12 cellular contexts compared by ENCODE assay signal in the genomic region with DNA sequence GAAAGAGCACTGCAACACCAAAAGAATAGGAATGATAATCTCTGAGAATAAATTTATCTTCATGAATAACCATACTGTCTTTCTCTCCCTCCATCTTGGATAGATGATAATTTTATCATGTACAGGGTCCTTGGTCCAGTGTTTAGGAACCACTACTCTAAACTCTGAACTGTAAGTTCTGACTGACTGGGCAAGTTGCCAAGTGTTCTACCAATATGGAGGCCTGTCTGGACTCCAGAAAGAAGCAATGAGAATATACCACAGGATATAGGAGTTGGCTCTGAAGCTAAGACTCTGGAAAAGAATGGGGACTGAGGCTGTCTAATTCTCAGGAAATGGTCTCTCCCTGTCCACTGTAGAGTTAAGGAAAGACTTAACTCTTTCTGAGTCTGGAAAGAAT. TPM values are rescaled to one million over a fixed set of nuclear protein-coding genes. Genes with fewer than 3 reads are reported as not detected.
DNase-seq lines count a peak whose midpoint lies in the region; ATAC-seq and TF ChIP-seq lines count a peak whose summit lies in the region.
"Had no signal": no experiment of that assay in that cellular context is flagged by ENCODE, and none has a peak within 500 bp of the region (broad histone marks: within the 10 kb centered on the region; RNA-seq: fewer than 3 reads in every experiment).

No MANE protein-coding gene starts in this region.

- no peak overlapping the region for H3K4me2 ChIP-seq in H9 (ENCODE audit: insufficient read depth, insufficient read length, low read length)

- H4K20me1 ChIP-seq in H9 (ENCODE audit: control insufficient read depth, insufficient read depth, insufficient read length): no peaks in the 10 kb centered on the region

- no peaks in the 10 kb centered on the region for H3K27me3 ChIP-seq in CD4-positive, alpha-beta T cell (ENCODE audit: control insufficient read depth, insufficient read depth, low read length)
- H3K27me3 ChIP-seq in H9 (ENCODE audit: insufficient read depth, low read length) (no peaks in the 10 kb centered on the region), BE2C (no peaks in the 10 kb centered on the region)

- intact Hi-C loops in CD4-positive, alpha-beta T cell (cut with DNase I, micrococcal nuclease): loop anchor here (5.0 to 10.0 kb wide), 9 partner anchors 182 to 1838 kb away; a partner anchor contains a TSS
- intact Hi-C loops in natural killer cell (cut with micrococcal nuclease): loop anchor here (10.0 kb wide), 1 partner anchor 548 kb away; a partner anchor contains a TSS

- H3K79me1 ChIP-seq in H9 (ENCODE audit: insufficient read depth, low read depth, low read length, poor library complexity, severe bottlenecking): no peaks in the 10 kb centered on the region

- H2BK15ac ChIP-seq in H9 (ENCODE audit: low read depth, low read length): no peak overlapping the region

- no peak overlapping the region for H2AFZ ChIP-seq in H9 (ENCODE audit: low read length)

- no peak overlapping the region for H2BK20ac ChIP-seq in H9 (ENCODE audit: low read depth, low read length, poor library complexity, severe bottlenecking)

- no peak overlapping the region for H4K91ac ChIP-seq in H9 (ENCODE audit: insufficient read length, low read depth, low read length)

- no peak overlapping the region for H3K27ac Mint-ChIP-seq in CD4-positive, alpha-beta T cell
- H3K27ac Mint-ChIP-seq in H9 (no peak overlapping the region), natural killer cell (peak overlapping the region; percentile 89 to 98)
- no peak overlapping the region for H3K27ac Mint-ChIP-seq in activated naive CD8-positive, alpha-beta T cell treated with anti-CD3 and anti-CD28 coated beads, Interleukin-2, amount 50 U/mL, for 24 hours

- CTCF ChIA-PET in CD4-positive, alpha-beta T cell (lab: Charles Lee): interaction anchor here (0.6 kb wide), 1 partner anchor 18 kb away, joined by 3 read pairs; no protein-coding TSS in a partner anchor

- peaks cover 59% of the 10 kb centered on the region for H3K4me1 Mint-ChIP-seq in CD4-positive, alpha-beta T cell (ENCODE audit: low read depth)
- H3K4me1 Mint-ChIP-seq in H9: peaks cover 11 to 14% of the 10 kb centered on the region in 2 experiments
- H3K4me1 Mint-ChIP-seq in activated naive CD8-positive, alpha-beta T cell treated with anti-CD3 and anti-CD28 coated beads, Interleukin-2, amount 50 U/mL, for 24 hours: peaks cover 52% of the 10 kb centered on the region
- peaks cover 67 to 73% of the 10 kb centered on the region in 2 donors for H3K4me1 Mint-ChIP-seq in natural killer cell

- H2BK12ac ChIP-seq in H9 (ENCODE audit: insufficient read length, low read depth, low read length): no peak overlapping the region

- no peak overlapping the region for H3K18ac ChIP-seq in H9 (ENCODE audit: insufficient read length, low read depth, low read length)

- no peak overlapping the region for H3K4me3 ChIP-seq in BE2C (ENCODE audit: low read depth, low read length)

- H3K79me2 ChIP-seq in H9 (ENCODE audit: insufficient read depth, low read length): peaks cover 13% of the 10 kb centered on the region; the same call in 1 of the 2 replicates

- H3K9me3 ChIP-seq in CD4-positive, alpha-beta T cell (ENCODE audit: control insufficient read depth, low read length): no peaks in the 10 kb centered on the region
- H3K9me3 ChIP-seq in H9 (ENCODE audit: control insufficient read depth, low read depth, low read length): no peaks in the 10 kb centered on the region
- H3K9me3 ChIP-seq in BE2C: no peaks in the 10 kb centered on the region

- no peak overlapping the region for H4K8ac ChIP-seq in H9 (replicated peaks; ENCODE audit: insufficient read length, low read depth, low read length)

- H3K9me3 Mint-ChIP-seq in CD4-positive, alpha-beta T cell: no peaks in the 10 kb centered on the region
- H3K9me3 Mint-ChIP-seq in H9: no peaks in the 10 kb centered on the region
- no peaks in the 10 kb centered on the region for H3K9me3 Mint-ChIP-seq in activated naive CD8-positive, alpha-beta T cell treated with anti-CD3 and anti-CD28 coated beads, Interleukin-2, amount 50 U/mL, for 24 hours
- no peaks in the 10 kb centered on the region for H3K9me3 Mint-ChIP-seq in natural killer cell

- no peak overlapping the region for H3K23ac ChIP-seq in H9 (ENCODE audit: insufficient read length, low read depth, low read length)

- H3K36me3 Mint-ChIP-seq in CD4-positive, alpha-beta T cell (ENCODE audit: low read depth): peaks cover 5% of the 10 kb centered on the region
- H3K36me3 Mint-ChIP-seq in H9 (ENCODE audit: insufficient read depth in 1 of 3, low read depth in 3 of 3) (no peaks in the 10 kb centered on the region), natural killer cell (no peaks in the 10 kb centered on the region)
- no peaks in the 10 kb centered on the region for H3K36me3 Mint-ChIP-seq in activated naive CD8-positive, alpha-beta T cell treated with anti-CD3 and anti-CD28 coated beads, Interleukin-2, amount 50 U/mL, for 24 hours (ENCODE audit: low read depth)

- no peak overlapping the region for H3K4ac ChIP-seq in H9 (ENCODE audit: low read depth, low read length)

- DNase-seq in CD4-positive, alpha-beta T cell: no peak
- DNase-seq in H9 (no peak), natural killer cell (no peak), BE2C (no peak), DMS79 treated with DMSO at 0.1 percent for 48 hours (lab: John Stamatoyannopoulos, UW) (no peak)
- DNase-seq in activated naive CD8-positive, alpha-beta T cell treated with anti-CD3 and anti-CD28 coated beads, Interleukin-2, amount 50 U/mL, for 24 hours: no peak
- DNase-seq: NCI-H226, occipital lobe, SHP77 treated with DMSO at 0.1 percent for 48 hours had no signal

- TF ChIP-seq CTCF in CD4-positive, alpha-beta T cell (IDR thresholded peaks at IDR 0.05): no peak
- TF ChIP-seq CTCF in H9 (conservative IDR thresholded peaks at IDR 0.05) (no peak), natural killer cell (IDR thresholded peaks at IDR 0.05) (no peak), BE2C (IDR thresholded peaks at IDR 0.05; ENCODE audit: low read depth, low read length) (no peak)

- no peak overlapping the region for H2AK5ac ChIP-seq in H9 (ENCODE audit: insufficient read length, low read length)

- no peak for ATAC-seq in CD4-positive, alpha-beta T cell (ENCODE audit: poor library complexity)
- no peak for ATAC-seq in activated naive CD8-positive, alpha-beta T cell treated with anti-CD3 and anti-CD28 coated beads, Interleukin-2, amount 50 U/mL, for 24 hours
- no peak for ATAC-seq in natural killer cell
- ATAC-seq in GM18511 (IDR thresholded peaks at IDR 0.05; ENCODE audit: unreplicated experiment): no peak

- no peak overlapping the region for H3K9ac ChIP-seq in H9 (ENCODE audit: extremely low read depth, insufficient read length, low read length)
- H3K9ac ChIP-seq: KMS-11 had no signal

- no peak overlapping the region for H2BK5ac ChIP-seq in H9 (ENCODE audit: insufficient read length, low read length)

- no peak overlapping the region for H3K56ac ChIP-seq in H9 (ENCODE audit: insufficient read length, low read depth, low read length)

- H3K23me2 ChIP-seq in H9 (ENCODE audit: insufficient read length, low read depth, low read length, poor library complexity, severe bottlenecking): peaks cover 7% of the 10 kb centered on the region

- H3K4me1 ChIP-seq in H9 (ENCODE audit: insufficient read depth, low read length) (no peaks in the 10 kb centered on the region), BE2C (no peaks in the 10 kb centered on the region)

- peak overlapping the region; percentile 64 for H3K4me3 Mint-ChIP-seq in CD4-positive, alpha-beta T cell
- peak overlapping the region; percentile 38 to 54; a peak in 3 of 5 replicates for H3K4me3 Mint-ChIP-seq in H9
- H3K4me3 Mint-ChIP-seq in activated naive CD8-positive, alpha-beta T cell treated with anti-CD3 and anti-CD28 coated beads, Interleukin-2, amount 50 U/mL, for 24 hours: peak overlapping the region; percentile 48
- peak overlapping the region; percentile 66 for H3K4me3 Mint-ChIP-seq in natural killer cell

- no peaks in the 10 kb centered on the region for H3K36me3 ChIP-seq in BE2C

- no peaks in the 10 kb centered on the region for H3K27me3 Mint-ChIP-seq in CD4-positive, alpha-beta T cell
- H3K27me3 Mint-ChIP-seq in H9 (ENCODE audit: low read depth) (no peaks in the 10 kb centered on the region), natural killer cell (ENCODE audit: low read depth in 2 of 2) (no peaks in the 10 kb centered on the region)
- no peaks in the 10 kb centered on the region for H3K27me3 Mint-ChIP-seq in activated naive CD8-positive, alpha-beta T cell treated with anti-CD3 and anti-CD28 coated beads, Interleukin-2, amount 50 U/mL, for 24 hours

- H2BK120ac ChIP-seq in H9 (ENCODE audit: low read depth, low read length, poor library complexity, severe bottlenecking): no peak overlapping the region

- H3K27ac ChIP-seq in CD4-positive, alpha-beta T cell (ENCODE audit: low read depth, low read length): no peak overlapping the region
- H3K27ac ChIP-seq in H9 (ENCODE audit: insufficient read length, low read depth, low read length): no peak overlapping the region
- H3K27ac ChIP-seq: KMS-11 had no signal

- H3K14ac ChIP-seq in H9 (ENCODE audit: insufficient read depth, low read length): no peak overlapping the region

- POLR2A ChIA-PET in CD4-positive, alpha-beta T cell (lab: Charles Lee): no interaction called here

- no peak overlapping the region for H3T11ph ChIP-seq in H9 (ENCODE audit: low read length)

- no peak overlapping the region for H4K5ac ChIP-seq in H9 (ENCODE audit: insufficient read length, low read depth, low read length)

RNA-seq across cellular contexts. Expression of a gene that starts 1.5 kb away (rescaled TPM):
- 10 to 100 TPM; 26.7 to 27.7 TPM for total RNA-seq in CD4-positive, alpha-beta T cell
- total RNA-seq in H9 (2021): 27.4 and 28.5 TPM in 2 replicates
- total RNA-seq in natural killer cell: 10 to 100 TPM; 50.6 to 76.9 (median 58.4) TPM
- 60.2 TPM for polyA plus RNA-seq in BE2C (2012; ENCODE audit: insufficient read depth, insufficient read length, low read depth)

RNA-seq across cellular contexts. Expression of a gene that starts 6.0 kb away (rescaled TPM):
- under 1 TPM in 1 of 2 experiments, not detected in 1; 0.16 TPM for total RNA-seq in CD4-positive, alpha-beta T cell
- 0.11 and 0.20 TPM in 2 replicates for total RNA-seq in H9 (2021)
- total RNA-seq in natural killer cell: under 1 TPM; 0.35 to 0.50 (median 0.39) TPM
- polyA plus RNA-seq in BE2C (2012; ENCODE audit: insufficient read depth, insufficient read length, low read depth): not detected

RNA-seq across cellular contexts. Expression of a gene that starts 26.7 kb away (rescaled TPM):
- not detected for total RNA-seq in CD4-positive, alpha-beta T cell
- total RNA-seq in H9 (2021) (10.6 and 10.9 TPM in 2 replicates), natural killer cell (not detected)
- not detected for polyA plus RNA-seq in BE2C (2012; ENCODE audit: insufficient read depth, insufficient read length, low read depth)

RNA-seq across cellular contexts. Expression of a gene that starts 27.5 kb away (rescaled TPM):
- not detected for total RNA-seq in CD4-positive, alpha-beta T cell
- not detected in 2 replicates for total RNA-seq in H9 (2021)
- not detected for total RNA-seq in natural killer cell
- polyA plus RNA-seq in BE2C (2012; ENCODE audit: insufficient read depth, insufficient read length, low read depth): not detected
- total RNA-seq: occipital lobe, temporal lobe had no signal

RNA-seq across cellular contexts. Expression of a gene that starts 33.9 kb away (rescaled TPM):
- total RNA-seq in CD4-positive, alpha-beta T cell: not detected
- total RNA-seq in H9 (2021): not detected in 2 replicates
- not detected for total RNA-seq in natural killer cell
- polyA plus RNA-seq in BE2C (2012; ENCODE audit: insufficient read depth, insufficient read length, low read depth): not detected
- total RNA-seq: occipital lobe, temporal lobe had no signal

Comparison
In these comparisons a context has a peak if more than half of its experiments do, and no peak if none do; other contexts are left out.
1. H3K27ac Mint-ChIP-seq: peak in natural killer cell (2 of 2); none in CD4-positive, alpha-beta T cell (single experiment), H9 (0 of 3) and activated naive CD8-positive, alpha-beta T cell treated with anti-CD3 and anti-CD28 coated beads, Interleukin-2, amount 50 U/mL, for 24 hours (single experiment).
2. RNA of a gene that starts 26.7 kb away (total RNA-seq): 10.6 to 10.9 TPM in H9; not detected in CD4-positive, alpha-beta T cell and not detected in natural killer cell; every median in the first group is over 10 times any median in the second.
3. Peak in every context shown above with its lines, with median percentiles within 50 percentile points of each other: H3K4me3 Mint-ChIP-seq.